ENCODE assay signal across 1 cellular context in genomic region chr18:37471619-37472018, GRCh38.
A peak's percentile ranks its signal among the peaks of the same experiment; 100 is the strongest.
TF ChIP-seq lines count a peak whose summit lies in the region.

No MANE protein-coding gene starts in this region.

TF ChIP-seq in SK-N-SH, 30 proteins besides CTCF, POLR2A, EP300 and RAD21 (continued from another document):
- TF ChIP-seq FOXJ3 (CRISPR knock-in tag; IDR thresholded peaks at IDR 0.05): peak; percentile 48; the same call in 1 of the 2 replicates
TF ChIP-seq in SK-N-SH: peak in this region for 3.
